Comparison of ENCODE assay signal across 11 cellular contexts in the genomic region with DNA sequence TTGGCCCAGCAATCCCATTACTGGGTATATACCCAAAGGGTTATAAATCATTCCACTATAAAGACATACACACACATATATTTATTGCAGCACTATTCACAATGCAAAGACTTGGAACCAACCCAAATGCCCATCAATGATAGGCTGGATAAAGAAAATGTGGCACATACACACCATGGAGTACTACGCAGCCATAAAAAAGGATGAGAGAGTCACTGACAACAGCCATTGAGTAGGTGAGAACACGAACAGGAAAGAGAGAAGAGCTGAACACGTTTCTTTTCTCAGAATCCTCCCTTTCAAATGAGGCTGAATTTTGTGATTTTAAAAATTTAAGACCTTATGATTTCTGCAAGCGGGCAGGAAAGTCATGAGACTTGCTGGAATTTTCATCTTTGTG.
"Had no signal": no experiment of that assay in that cellular context is flagged by ENCODE, and none has a peak within 500 bp of the region (broad histone marks: within the 10 kb centered on the region; RNA-seq: fewer than 3 reads in every experiment).

No MANE protein-coding gene starts in this region.

- H3K27ac Mint-ChIP-seq: GM23338, H9, HFFc6 had no signal

- H2AFZ ChIP-seq: GM23248, GM23338 had no signal

- H3K4me3 ChIP-seq: GM23248, GM23338, HAP-1 had no signal

- H3K4me2 ChIP-seq: GM23338 had no signal

- ATAC-seq: GM23338, HCT116 had no signal

- DNase-seq: GM23248, GOT3, H7, H9, HCEC 1CT, HFFc6 had no signal

- H3K4me3 Mint-ChIP-seq: GM23338, H9, HFFc6 had no signal

- H3K36me3 ChIP-seq: HAP-1 had no signal

- H3K4me1 Mint-ChIP-seq: GM23338, H9 had no signal

- H3K9me3 ChIP-seq: HAP-1 had no signal

- H3K27ac ChIP-seq: GM23248 had no signal

- FAIRE-seq: H1, H54 had no signal

- H3K9ac ChIP-seq: GM23248 had no signal
